ENCODE assay signal across 8 cellular contexts in genomic region chr10:61024801-61025201, GRCh38.
DNase-seq lines count a peak whose midpoint lies in the region; ATAC-seq and TF ChIP-seq lines count a peak whose summit lies in the region.

No MANE protein-coding gene starts in this region.

- POLR2A ChIA-PET in GM10248 (lab: Yijun Ruan, JAX): no interaction called here

- H3K4me3 ChIP-seq in osteoblast (ENCODE audit: insufficient read depth, low read length) (no peak overlapping the region), coronary artery (no peak overlapping the region)

- H3K9me3 ChIP-seq in osteoblast (ENCODE audit: low read depth, low read length): no peaks in the 10 kb centered on the region

- DNase-seq in GM10248 (ENCODE audit: extremely low spot score) (no peak), dermis blood vessel endothelial cell (peak; percentile 48), osteoblast (ENCODE audit: insufficient read length, low spot score, missing footprints) (peak; percentile 66), CD1c-positive myeloid dendritic cell (ENCODE audit: extremely low spot score) (no peak), coronary artery (ENCODE audit: low spot score) (no peak)
- DNase-seq in activated CD4-positive, CD25-positive, alpha-beta regulatory T cell (lab: John Stamatoyannopoulos, UW): no peak

- CTCF ChIA-PET in GM10248 (lab: Yijun Ruan, JAX): no interaction called here

- no peaks in the 10 kb centered on the region for H3K79me2 ChIP-seq in osteoblast (ENCODE audit: insufficient read depth, low read length)

- peak; percentile 28 for TF ChIP-seq CTCF in GM10248 (IDR thresholded peaks at IDR 0.05; ENCODE audit: control extremely low read depth, extremely low read depth, low read depth, missing control alignments)
- peak; percentile 65 for TF ChIP-seq CTCF in LNCAP (IDR thresholded peaks at IDR 0.05)
- peak; percentile 79 for TF ChIP-seq CTCF in osteoblast (IDR thresholded peaks at IDR 0.05; ENCODE audit: extremely low read depth, low read depth, low read length)
- TF ChIP-seq CTCF in coronary artery (IDR thresholded peaks at IDR 0.05): no peak

- no peaks in the 10 kb centered on the region for H3K27me3 ChIP-seq in osteoblast (ENCODE audit: insufficient read depth, low read length)

- H3K36me3 ChIP-seq in osteoblast (ENCODE audit: insufficient read depth, low read length): no peaks in the 10 kb centered on the region

- H3K4me2 ChIP-seq in osteoblast (ENCODE audit: insufficient read depth, low read length): no peak overlapping the region

- no peak overlapping the region for H2AFZ ChIP-seq in osteoblast (ENCODE audit: low read length)

- no peak for ATAC-seq in GM21390 (IDR thresholded peaks at IDR 0.05; ENCODE audit: unreplicated experiment)

- H3K4me1 ChIP-seq in osteoblast (ENCODE audit: insufficient read depth, low read length): peaks cover 6% of the 10 kb centered on the region

- H3K27ac ChIP-seq in osteoblast (ENCODE audit: low read depth, low read length): no peak overlapping the region
- H3K27ac ChIP-seq in coronary artery: no peak overlapping the region

- no peaks in the 10 kb centered on the region for H4K20me1 ChIP-seq in osteoblast (ENCODE audit: insufficient read depth, low read length)

Comparison
In these comparisons a context has a peak if more than half of its experiments do, and no peak if none do; other contexts are left out.
1. DNase-seq: peak in dermis blood vessel endothelial cell (single experiment) and osteoblast (single experiment); none in GM10248 (single experiment), CD1c-positive myeloid dendritic cell (single experiment), coronary artery (single experiment) and activated CD4-positive, CD25-positive, alpha-beta regulatory T cell (0 of 4).